Comparison of ENCODE assay signal across 28 cellular contexts in the genomic region with DNA sequence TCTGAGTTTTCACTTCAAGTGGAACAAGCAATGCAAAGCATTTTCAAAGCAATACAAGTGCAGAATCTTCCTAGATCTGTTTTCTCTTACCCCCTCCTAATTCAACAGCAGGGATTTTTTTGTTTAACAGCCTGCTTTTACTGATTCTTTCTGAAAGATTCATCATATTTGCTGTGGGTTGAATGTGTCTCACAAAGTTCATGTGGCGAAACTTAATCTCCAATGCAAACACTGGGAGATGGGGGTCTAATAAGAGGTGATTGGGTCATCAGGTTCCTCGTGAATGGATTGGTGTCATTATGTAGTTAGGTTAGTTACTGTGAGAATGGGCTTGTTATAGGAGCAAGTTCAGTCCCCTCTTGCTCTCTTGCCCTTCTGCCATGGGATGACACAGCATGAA.
"Had no signal": no experiment of that assay in that cellular context is flagged by ENCODE, and none has a peak within 500 bp of the region (broad histone marks: within the 10 kb centered on the region; RNA-seq: fewer than 3 reads in every experiment).

No MANE protein-coding gene starts in this region.

- H3K27ac ChIP-seq: stomach, suprapubic skin, testis, thoracic aorta, thyroid gland, tibial artery, tibial nerve, transverse colon, upper lobe of left lung, upper lobe of right lung, uterus, vagina had no signal

- H3K4me1 Mint-ChIP-seq: stimulated activated effector memory CD8-positive, alpha-beta T cell treated with anti-CD3 and anti-CD28 coated beads, Interleukin-12 subunit alpha, Interleukin-12 subunit beta, amount 100 ng/mL, for 72 hours; stimulated activated memory B cell treated with anti-CD40 and anti-IgM and Interleukin-4, amounts not matched to agents 10 μg/mL and 1 μg/mL and 100 μg/mL, for 72 hours; stimulated activated naive B cell treated with anti-CD40 and anti-IgM and Interleukin-4, amounts not matched to agents 10 μg/mL and 1 μg/mL and 100 μg/mL, for 72 hours; stimulated activated naive CD8-positive, alpha-beta T cell treated with anti-CD3 and anti-CD28 coated beads, Interleukin-15, amount 100 ng/mL, for 72 hours had no signal

- H3K27me3 ChIP-seq: stomach, suprapubic skin, testis, thyroid gland, tibial artery, tibial nerve, transverse colon, upper lobe of left lung, upper lobe of right lung, uterus, vagina had no signal

- H3K4me3 Mint-ChIP-seq: stimulated activated effector memory CD8-positive, alpha-beta T cell treated with anti-CD3 and anti-CD28 coated beads, Interleukin-12 subunit alpha, Interleukin-12 subunit beta, amount 100 ng/mL, for 72 hours; stimulated activated memory B cell treated with anti-CD40 and anti-IgM and Interleukin-4, amounts not matched to agents 10 μg/mL and 1 μg/mL and 100 μg/mL, for 72 hours; stimulated activated naive B cell treated with anti-CD40 and anti-IgM and Interleukin-4, amounts not matched to agents 10 μg/mL and 1 μg/mL and 100 μg/mL, for 72 hours; stimulated activated naive CD8-positive, alpha-beta T cell treated with anti-CD3 and anti-CD28 coated beads, Interleukin-15, amount 100 ng/mL, for 72 hours; stimulated activated naive CD8-positive, alpha-beta T cell treated with anti-CD3 and anti-CD28 coated beads, Interleukin-15, Interleukin-2, amounts not matched to agents 100 ng/mL and 50 ng/mL, for 24 hours; type B pancreatic cell had no signal

- H3K36me3 ChIP-seq: stomach, suprapubic skin, thoracic aorta, thyroid gland, tibial artery, tibial nerve, transverse colon, upper lobe of left lung, upper lobe of right lung, uterus, vagina had no signal

- H3K36me3 Mint-ChIP-seq: stimulated activated effector memory CD8-positive, alpha-beta T cell treated with anti-CD3 and anti-CD28 coated beads, Interleukin-12 subunit alpha, Interleukin-12 subunit beta, amount 100 ng/mL, for 72 hours; stimulated activated naive B cell treated with anti-CD40 and anti-IgM and Interleukin-4, amounts not matched to agents 10 μg/mL and 1 μg/mL and 100 μg/mL, for 72 hours had no signal

- H3K4me1 ChIP-seq: suprapubic skin, testis, tibial nerve, upper lobe of left lung, upper lobe of right lung, uterus, vagina had no signal

- H3K4me3 ChIP-seq: stomach, suprapubic skin, testis, thoracic aorta, thyroid gland, tibial artery, tibial nerve, transverse colon, upper lobe of left lung, upper lobe of right lung, uterus, vagina had no signal

- FAIRE-seq: urothelium cell line had no signal

- H3K27me3 Mint-ChIP-seq: stimulated activated memory B cell treated with anti-CD40 and anti-IgM and Interleukin-4, amounts not matched to agents 10 μg/mL and 1 μg/mL and 100 μg/mL, for 72 hours; stimulated activated naive B cell treated with anti-CD40 and anti-IgM and Interleukin-4, amounts not matched to agents 10 μg/mL and 1 μg/mL and 100 μg/mL, for 72 hours; stimulated activated naive CD8-positive, alpha-beta T cell treated with anti-CD3 and anti-CD28 coated beads, Interleukin-15, amount 100 ng/mL, for 72 hours; stimulated activated naive CD8-positive, alpha-beta T cell treated with anti-CD3 and anti-CD28 coated beads, Interleukin-15, Interleukin-2, amounts not matched to agents 100 ng/mL and 50 ng/mL, for 24 hours; type B pancreatic cell had no signal

- H3K27ac Mint-ChIP-seq: stimulated activated effector memory CD8-positive, alpha-beta T cell treated with anti-CD3 and anti-CD28 coated beads, Interleukin-12 subunit alpha, Interleukin-12 subunit beta, amount 100 ng/mL, for 72 hours; stimulated activated memory B cell treated with anti-CD40 and anti-IgM and Interleukin-4, amounts not matched to agents 10 μg/mL and 1 μg/mL and 100 μg/mL, for 72 hours; stimulated activated naive B cell treated with anti-CD40 and anti-IgM and Interleukin-4, amounts not matched to agents 10 μg/mL and 1 μg/mL and 100 μg/mL, for 72 hours; stimulated activated naive CD8-positive, alpha-beta T cell treated with anti-CD3 and anti-CD28 coated beads, Interleukin-15, amount 100 ng/mL, for 72 hours; stimulated activated naive CD8-positive, alpha-beta T cell treated with anti-CD3 and anti-CD28 coated beads, Interleukin-15, Interleukin-2, amounts not matched to agents 100 ng/mL and 50 ng/mL, for 24 hours; type B pancreatic cell had no signal

- DNase-seq: stimulated activated CD4-positive, alpha-beta T cell treated with anti-CD3 and anti-CD28 coated beads, Interleukin-2, amount 100 ng/mL, for 48 hours; stimulated activated CD4-positive, alpha-beta T cell treated with anti-CD3 and anti-CD28 coated beads, Interleukin-4, amount 100 ng/mL, for 1 hour; stimulated activated CD4-positive, alpha-beta T cell treated with anti-CD3 and anti-CD28 coated beads, Interleukin-4, amount 100 ng/mL, for 24 hours; stimulated activated CD4-positive, alpha-beta T cell treated with anti-CD3 and anti-CD28 coated beads, Interleukin-4, amount 100 ng/mL, for 4 hours; stimulated activated CD8-positive, alpha-beta memory T cell treated with anti-CD3 and anti-CD28 coated beads, Interleukin-4, amount 100 ng/mL, for 48 hours; stimulated activated naive B cell treated with anti-CD40 and anti-IgM and Interleukin-4, amounts not matched to agents 10 μg/mL and 1 μg/mL and 100 μg/mL, for 72 hours; stimulated activated naive CD4-positive, alpha-beta T cell; stimulated activated naive CD4-positive, alpha-beta T cell treated with Interleukin-2 at 50 U/mL for 16 hours; stimulated activated naive CD8-positive, alpha-beta T cell treated with anti-CD3 and anti-CD28 coated beads, Interleukin-15, amount 100 ng/mL, for 72 hours; stimulated activated naive CD8-positive, alpha-beta T cell treated with anti-CD3 and anti-CD28 coated beads, Interleukin-15, Interleukin-2, amounts not matched to agents 100 U/mL and 50 U/mL, for 24 hours; stomach; substantia nigra; testis; thyroid gland; tibial artery; transverse colon; upper lobe of left lung; upper lobe of right lung; uterus had no signal

- H3K9me3 ChIP-seq: stomach, suprapubic skin, testis, thoracic aorta, thyroid gland, tibial artery, tibial nerve, transverse colon, upper lobe of left lung, upper lobe of right lung, uterus, vagina had no signal

- H3K9me3 Mint-ChIP-seq: stimulated activated effector memory CD8-positive, alpha-beta T cell treated with anti-CD3 and anti-CD28 coated beads, Interleukin-12 subunit alpha, Interleukin-12 subunit beta, amount 100 ng/mL, for 72 hours; stimulated activated memory B cell treated with anti-CD40 and anti-IgM and Interleukin-4, amounts not matched to agents 10 μg/mL and 1 μg/mL and 100 μg/mL, for 72 hours; stimulated activated naive B cell treated with anti-CD40 and anti-IgM and Interleukin-4, amounts not matched to agents 10 μg/mL and 1 μg/mL and 100 μg/mL, for 72 hours; stimulated activated naive CD8-positive, alpha-beta T cell treated with anti-CD3 and anti-CD28 coated beads, Interleukin-15, amount 100 ng/mL, for 72 hours; stimulated activated naive CD8-positive, alpha-beta T cell treated with anti-CD3 and anti-CD28 coated beads, Interleukin-15, Interleukin-2, amounts not matched to agents 100 ng/mL and 50 ng/mL, for 24 hours; type B pancreatic cell had no signal

- ATAC-seq: stimulated activated effector memory CD8-positive, alpha-beta T cell treated with anti-CD3 and anti-CD28 coated beads, Interleukin-12 subunit alpha, Interleukin-12 subunit beta, amount 100 ng/mL, for 72 hours; stimulated activated memory B cell treated with anti-CD40 and anti-IgM and Interleukin-4, amounts not matched to agents 10 μg/mL and 1 μg/mL and 100 μg/mL, for 72 hours; stimulated activated naive B cell treated with anti-CD40 and anti-IgM and Interleukin-4, amounts not matched to agents 10 μg/mL and 1 μg/mL and 100 μg/mL, for 72 hours; stimulated activated naive CD8-positive, alpha-beta T cell treated with anti-CD3 and anti-CD28 coated beads, Interleukin-15, amount 100 ng/mL, for 72 hours; stimulated activated naive CD8-positive, alpha-beta T cell treated with anti-CD3 and anti-CD28 coated beads, Interleukin-15, Interleukin-2, amounts not matched to agents 100 U/mL and 50 U/mL, for 24 hours; upper lobe of right lung had no signal
